1 cellular context compared by ENCODE assay signal in genomic region chr9:78004478-78005229, GRCh38.
TF ChIP-seq lines count a peak whose summit lies in the region.

No MANE protein-coding gene starts in this region.

TF ChIP-seq in K562, 482 proteins besides CTCF, POLR2A, EP300 and RAD21 (continued from another document and continues in another):
- TF ChIP-seq EHMT2 (IDR thresholded peaks at IDR 0.05) (no peak; the same call in 1 of the 2 replicates), HDAC3 (IDR thresholded peaks at IDR 0.05; ENCODE audit: borderline replicate concordance, partially characterized antibody) (no peak), GABPB1 (CRISPR knock-in tag; IDR thresholded peaks at IDR 0.05) (no peak), ZSCAN29 (IDR thresholded peaks at IDR 0.05) (no peak), VEZF1 (CRISPR knock-in tag; IDR thresholded peaks at IDR 0.05) (0 out of 2 replicates have a peak, but pooled peaks have one; percentile 17), ATF7 (IDR thresholded peaks at IDR 0.05) (peak; percentile 80), PRPF4 (IDR thresholded peaks at IDR 0.05; ENCODE audit: insufficient read depth, low read depth, low read length, poor library complexity, severe bottlenecking) (no peak), TGIF2 (CRISPR knock-in tag; IDR thresholded peaks at IDR 0.05) (no peak), PBX2 (CRISPR knock-in tag; IDR thresholded peaks at IDR 0.05; ENCODE audit: low read depth) (no peak), PBX2 (tag; conservative IDR thresholded peaks at IDR 0.05; ENCODE audit: low read depth) (peak; percentile 60; the same call in 1 of the 2 replicates), ELF4 (CRISPR knock-in tag; IDR thresholded peaks at IDR 0.05) (peak; percentile 85; the same call in 1 of the 2 replicates), ZNF77 (CRISPR knock-in tag; IDR thresholded peaks at IDR 0.05) (no peak), PCBP2 (IDR thresholded peaks at IDR 0.05; ENCODE audit: low read depth, low read length, poor library complexity, severe bottlenecking) (no peak), ATF6 (CRISPR knock-in tag; IDR thresholded peaks at IDR 0.05) (no peak), MLX (CRISPR knock-in tag; conservative IDR thresholded peaks at IDR 0.05) (no peak), ETS2 (tag; IDR thresholded peaks at IDR 0.05; ENCODE audit: borderline replicate concordance, poor library complexity, severe bottlenecking) (no peak), ZNF431 (CRISPR knock-in tag; IDR thresholded peaks at IDR 0.05) (no peak), MAZ (CRISPR knock-in tag; conservative IDR thresholded peaks at IDR 0.05 in 1 of 2, IDR thresholded peaks at IDR 0.05 in 1 of 2) (no peak), NEUROD1 (IDR thresholded peaks at IDR 0.05; ENCODE audit: borderline replicate concordance, low read depth, low read length, partially characterized antibody) (no peak), RBM34 (IDR thresholded peaks at IDR 0.05; ENCODE audit: borderline replicate concordance, insufficient read depth, low read length) (no peak), TCF7L2 (IDR thresholded peaks at IDR 0.05; ENCODE audit: low read depth, low read length) (no peak), SMAD1 (IDR thresholded peaks at IDR 0.05; ENCODE audit: low read depth, low read length, partially characterized antibody) (no peak), ZNF165 (CRISPR knock-in tag; IDR thresholded peaks at IDR 0.05; ENCODE audit: borderline replicate concordance) (no peak), GATA2 (CRISPR knock-in tag; IDR thresholded peaks at IDR 0.05) (peak; percentile 36; the same call in 1 of the 2 replicates), ARID1B (IDR thresholded peaks at IDR 0.05) (peak; percentile 76), ZNF639 (CRISPR knock-in tag; conservative IDR thresholded peaks at IDR 0.05 in 1 of 2, IDR thresholded peaks at IDR 0.05 in 1 of 2) (no peak), SP2 (IDR thresholded peaks at IDR 0.05; ENCODE audit: extremely low read depth, low read depth, low read length, poor library complexity, severe bottlenecking) (no peak), FOXM1 (IDR thresholded peaks at IDR 0.05; ENCODE audit: low read depth) (peak; percentile 43; the same call in 1 of the 2 replicates), FOXM1 (CRISPR knock-in tag; IDR thresholded peaks at IDR 0.05; ENCODE audit: low read depth) (no peak), CEBPB (tag; IDR thresholded peaks at IDR 0.05) (peak; percentile 73), THRAP3 (IDR thresholded peaks at IDR 0.05; ENCODE audit: borderline replicate concordance) (no peak), KAT8 (IDR thresholded peaks at IDR 0.05; ENCODE audit: low read depth) (no peak), ZNF384 (IDR thresholded peaks at IDR 0.05; ENCODE audit: low read depth, low read length) (peak; percentile 49; the same call in 1 of the 2 replicates), PHF20 (IDR thresholded peaks at IDR 0.05; ENCODE audit: partially characterized antibody) (no peak), NR4A1 (CRISPR knock-in tag; IDR thresholded peaks at IDR 0.05) (no peak), NR4A1 (tag; IDR thresholded peaks at IDR 0.05) (no peak), ZC3H4 (CRISPR knock-in tag; IDR thresholded peaks at IDR 0.05; ENCODE audit: borderline replicate concordance) (no peak), ZNF717 (CRISPR knock-in tag; IDR thresholded peaks at IDR 0.05) (no peak), ARID3B (CRISPR knock-in tag; IDR thresholded peaks at IDR 0.05; ENCODE audit: borderline replicate concordance) (no peak), ZNF408 (CRISPR knock-in tag; IDR thresholded peaks at IDR 0.05; ENCODE audit: low read depth) (no peak), BCL6 (CRISPR knock-in tag; IDR thresholded peaks at IDR 0.05) (no peak), ZNF224 (CRISPR knock-in tag; IDR thresholded peaks at IDR 0.05) (no peak), TEAD4 (IDR thresholded peaks at IDR 0.05; ENCODE audit: low read length) (peak; percentile 82), TEAD4 (CRISPR knock-in tag; IDR thresholded peaks at IDR 0.05; ENCODE audit: borderline replicate concordance) (no peak), OTX1 (CRISPR knock-in tag; IDR thresholded peaks at IDR 0.05) (0 out of 2 replicates have a peak, but pooled peaks have one; percentile 39), PHTF2 (CRISPR knock-in tag; IDR thresholded peaks at IDR 0.05) (no peak), SPI1 (IDR thresholded peaks at IDR 0.05; ENCODE audit: borderline replicate concordance, low read depth, low read length) (no peak), SRF (CRISPR knock-in tag; IDR thresholded peaks at IDR 0.05) (no peak), HDAC1 (IDR thresholded peaks at IDR 0.05) (0 out of 4 replicates have a peak, but pooled peaks of 1 of the 2 experiments have one; percentile 25), RBM39 (optimal IDR thresholded peaks at IDR 0.05; ENCODE audit: low read depth, low read length) (no peak), ZNF212 (CRISPR knock-in tag; IDR thresholded peaks at IDR 0.05) (no peak), NELFE (IDR thresholded peaks at IDR 0.05; ENCODE audit: insufficient read depth, insufficient read length) (no peak), EZH2 (IDR thresholded peaks at IDR 0.05; ENCODE audit: borderline replicate concordance, low read depth, low read length) (no peak), NCOA2 (IDR thresholded peaks at IDR 0.05; ENCODE audit: partially characterized antibody in 2 of 2) (no peak)
- TF ChIP-seq, protein P1, sequence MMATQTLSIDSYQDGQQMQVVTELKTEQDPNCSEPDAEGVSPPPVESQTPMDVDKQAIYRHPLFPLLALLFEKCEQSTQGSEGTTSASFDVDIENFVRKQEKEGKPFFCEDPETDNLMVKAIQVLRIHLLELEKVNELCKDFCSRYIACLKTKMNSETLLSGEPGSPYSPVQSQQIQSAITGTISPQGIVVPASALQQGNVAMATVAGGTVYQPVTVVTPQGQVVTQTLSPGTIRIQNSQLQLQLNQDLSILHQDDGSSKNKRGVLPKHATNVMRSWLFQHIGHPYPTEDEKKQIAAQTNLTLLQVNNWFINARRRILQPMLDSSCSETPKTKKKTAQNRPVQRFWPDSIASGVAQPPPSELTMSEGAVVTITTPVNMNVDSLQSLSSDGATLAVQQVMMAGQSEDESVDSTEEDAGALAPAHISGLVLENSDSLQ (IDR thresholded peaks at IDR 0.05): peak; percentile 86
- TF ChIP-seq, protein P2, sequence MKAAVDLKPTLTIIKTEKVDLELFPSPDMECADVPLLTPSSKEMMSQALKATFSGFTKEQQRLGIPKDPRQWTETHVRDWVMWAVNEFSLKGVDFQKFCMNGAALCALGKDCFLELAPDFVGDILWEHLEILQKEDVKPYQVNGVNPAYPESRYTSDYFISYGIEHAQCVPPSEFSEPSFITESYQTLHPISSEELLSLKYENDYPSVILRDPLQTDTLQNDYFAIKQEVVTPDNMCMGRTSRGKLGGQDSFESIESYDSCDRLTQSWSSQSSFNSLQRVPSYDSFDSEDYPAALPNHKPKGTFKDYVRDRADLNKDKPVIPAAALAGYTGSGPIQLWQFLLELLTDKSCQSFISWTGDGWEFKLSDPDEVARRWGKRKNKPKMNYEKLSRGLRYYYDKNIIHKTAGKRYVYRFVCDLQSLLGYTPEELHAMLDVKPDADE (conservative IDR thresholded peaks at IDR 0.05; ENCODE audit: control insufficient read depth, low read depth, low read length): no peak
- TF ChIP-seq, protein P3, sequence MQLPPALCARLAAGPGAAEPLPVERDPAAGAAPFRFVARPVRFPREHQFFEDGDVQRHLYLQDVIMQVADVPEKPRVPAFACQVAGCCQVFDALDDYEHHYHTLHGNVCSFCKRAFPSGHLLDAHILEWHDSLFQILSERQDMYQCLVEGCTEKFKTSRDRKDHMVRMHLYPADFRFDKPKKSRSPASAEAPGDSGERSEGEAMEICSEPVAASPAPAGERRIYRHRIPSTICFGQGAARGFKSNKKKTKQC (CRISPR knock-in tag; IDR thresholded peaks at IDR 0.05): no peak
- TF ChIP-seq, protein P4, sequence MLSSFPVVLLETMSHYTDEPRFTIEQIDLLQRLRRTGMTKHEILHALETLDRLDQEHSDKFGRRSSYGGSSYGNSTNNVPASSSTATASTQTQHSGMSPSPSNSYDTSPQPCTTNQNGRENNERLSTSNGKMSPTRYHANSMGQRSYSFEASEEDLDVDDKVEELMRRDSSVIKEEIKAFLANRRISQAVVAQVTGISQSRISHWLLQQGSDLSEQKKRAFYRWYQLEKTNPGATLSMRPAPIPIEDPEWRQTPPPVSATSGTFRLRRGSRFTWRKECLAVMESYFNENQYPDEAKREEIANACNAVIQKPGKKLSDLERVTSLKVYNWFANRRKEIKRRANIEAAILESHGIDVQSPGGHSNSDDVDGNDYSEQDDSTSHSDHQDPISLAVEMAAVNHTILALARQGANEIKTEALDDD (IDR thresholded peaks at IDR 0.05): no peak
- TF ChIP-seq, protein P5, sequence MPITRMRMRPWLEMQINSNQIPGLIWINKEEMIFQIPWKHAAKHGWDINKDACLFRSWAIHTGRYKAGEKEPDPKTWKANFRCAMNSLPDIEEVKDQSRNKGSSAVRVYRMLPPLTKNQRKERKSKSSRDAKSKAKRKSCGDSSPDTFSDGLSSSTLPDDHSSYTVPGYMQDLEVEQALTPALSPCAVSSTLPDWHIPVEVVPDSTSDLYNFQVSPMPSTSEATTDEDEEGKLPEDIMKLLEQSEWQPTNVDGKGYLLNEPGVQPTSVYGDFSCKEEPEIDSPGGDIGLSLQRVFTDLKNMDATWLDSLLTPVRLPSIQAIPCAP (CRISPR knock-in tag; IDR thresholded peaks at IDR 0.05; ENCODE audit: borderline replicate concordance): no peak
